ENCODE assay signal across 8 cellular contexts in the genomic region with DNA sequence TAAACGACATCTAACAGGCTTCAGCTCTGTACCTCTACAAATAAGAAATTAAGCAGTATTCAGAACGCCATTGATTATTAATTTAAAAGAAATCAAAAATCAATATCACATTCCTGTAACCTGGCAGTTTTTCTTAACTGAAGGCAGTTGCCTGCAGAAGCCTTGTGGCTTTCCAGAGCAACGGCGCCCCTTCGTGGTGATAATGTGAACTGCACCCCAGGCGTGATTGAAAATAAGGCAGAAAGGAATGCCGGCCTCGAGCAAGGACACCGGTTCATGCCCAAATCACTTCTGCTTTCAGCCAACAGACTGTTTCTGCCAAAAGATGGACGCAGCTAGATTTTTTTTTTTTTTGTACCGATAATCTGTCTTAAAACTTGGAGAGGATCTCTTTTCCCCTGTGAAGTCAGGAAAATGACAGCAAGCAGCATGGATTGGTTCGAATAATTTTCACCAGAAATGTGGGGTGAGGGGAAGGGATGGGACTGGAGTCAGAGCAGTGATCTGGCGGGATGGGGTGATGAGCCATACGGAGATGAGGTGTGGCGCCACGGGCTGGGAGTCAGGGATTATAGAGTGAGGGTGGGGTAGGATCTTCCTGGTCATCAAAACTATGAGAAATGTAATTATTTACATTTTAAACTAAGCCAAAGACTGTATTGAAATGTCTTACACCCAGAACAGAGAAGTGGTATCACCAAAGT.
DNase-seq lines count a peak whose midpoint lies in the region; ATAC-seq and TF ChIP-seq lines count a peak whose summit lies in the region.

No MANE protein-coding gene starts in this region.

- H3K4me1 ChIP-seq in DND-41 (ENCODE audit: insufficient read depth, low read length), result 0 out of 2 replicates have a peak, but pooled peaks cover 3% of the 10 kb centered on the region
- no peaks in the 10 kb centered on the region for H3K4me1 ChIP-seq in Karpas-422 (ENCODE audit: low read length)
- H3K4me1 ChIP-seq in SK-N-SH (ENCODE audit: control insufficient read depth in 1 of 2, insufficient read depth in 2 of 2, low read depth in 1 of 2, low read length in 1 of 2), result no peaks in the 10 kb centered on the region; a peak in 1 of 4 replicates

- H3K36me3 ChIP-seq in DND-41 (ENCODE audit: insufficient read depth, low read length) (no peaks in the 10 kb centered on the region), Karpas-422 (ENCODE audit: insufficient read depth, low read length) (no peaks in the 10 kb centered on the region), SK-N-SH (replicated peaks in 1 of 2; ENCODE audit: control insufficient read depth in 1 of 2, insufficient read depth in 2 of 2, low read length in 1 of 2) (no peaks in the 10 kb centered on the region)

- DNase-seq in DND-41, result peak; percentile 84
- peak; percentile 95 for DNase-seq in Karpas-422
- DNase-seq in SK-N-SH, result peak; percentile 52
- DNase-seq in activated naive CD8-positive, alpha-beta T cell treated with anti-CD3 and anti-CD28 coated beads, Interleukin-2, amount 10 ng/mL, durations not matched to agents 7 days and 5 days, result peak; percentile 87
- peak; percentile 66 for DNase-seq in left cardiac atrium
- DNase-seq in renal cortical epithelial cell (ENCODE audit: low read depth), result peak; percentile 49

- WGBS in SK-N-SH (ENCODE audit: low lambda C conversion rate), result 10% methylated on average over 16 of the region's 16 CpGs

- ATAC-seq in DND-41 (ENCODE audit: insufficient read depth, low read depth), result peak; percentile 80
- no peak for ATAC-seq in activated naive CD8-positive, alpha-beta T cell treated with anti-CD3 and anti-CD28 coated beads, Interleukin-2, amount 10 ng/mL, durations not matched to agents 7 days and 5 days (ENCODE audit: low read depth)
- ATAC-seq in left cardiac atrium, result peak in 1 of 2 donors; percentile 44
- ATAC-seq in HG03097 (IDR thresholded peaks at IDR 0.05; ENCODE audit: low FRiP score, unreplicated experiment), result no peak
- ATAC-seq in HG03025 (IDR thresholded peaks at IDR 0.05; ENCODE audit: low FRiP score, unreplicated experiment), result no peak

- H3K79me2 ChIP-seq in DND-41 (ENCODE audit: insufficient read depth, low read length), result no peaks in the 10 kb centered on the region
- no peaks in the 10 kb centered on the region for H3K79me2 ChIP-seq in Karpas-422 (ENCODE audit: low read length)
- H3K79me2 ChIP-seq in SK-N-SH (ENCODE audit: insufficient read depth), result no peaks in the 10 kb centered on the region

- H2AFZ ChIP-seq in DND-41 (ENCODE audit: low read depth, low read length) (peak overlapping the region; percentile 21; the same call in 1 of the 2 replicates), Karpas-422 (ENCODE audit: low read length) (no peak overlapping the region), SK-N-SH (ENCODE audit: low read depth) (no peak overlapping the region)

- H3K4me1 Mint-ChIP-seq in activated naive CD8-positive, alpha-beta T cell treated with anti-CD3 and anti-CD28 coated beads, Interleukin-2, amount 10 ng/mL, durations not matched to agents 7 days and 5 days, result peaks cover 13% of the 10 kb centered on the region

- H3K4me2 ChIP-seq in DND-41 (ENCODE audit: insufficient read depth, low read length) (no peak overlapping the region), Karpas-422 (ENCODE audit: low read depth, low read length, poor library complexity, severe bottlenecking) (no peak overlapping the region), SK-N-SH (no peak overlapping the region)

- TF ChIP-seq CTCF in DND-41 (IDR thresholded peaks at IDR 0.05; ENCODE audit: borderline replicate concordance, extremely low read depth, low read length, poor library complexity, severe bottlenecking) (peak; percentile 99), SK-N-SH (IDR thresholded peaks at IDR 0.05) (peak; percentile 98)

- H3K4me3 ChIP-seq in DND-41 (ENCODE audit: low read depth in 1 of 2, low read length in 2 of 2) (no peak overlapping the region), Karpas-422 (ENCODE audit: low read length) (no peak overlapping the region), SK-N-SH (ENCODE audit: low read depth in 2 of 2, low read length in 1 of 2) (peak overlapping the region in 1 of 2 experiments; percentile 26; a peak in 1 of 4 replicates)

- POLR2A ChIA-PET in SK-N-SH (lab: Yijun Ruan, JAX), result no interaction called here
- POLR2A ChIA-PET in activated naive CD8-positive, alpha-beta T cell treated with anti-CD3 and anti-CD28 coated beads, Interleukin-2, amount 10 ng/mL, durations not matched to agents 7 days and 5 days (lab: Charles Lee), result interaction anchor here (0.6 to 1.3 kb wide), 2 partner anchors 18 to 1102 kb away, joined by 3 to 4 read pairs; no protein-coding TSS in a partner anchor

- no peak for TF ChIP-seq EP300 in SK-N-SH (IDR thresholded peaks at IDR 0.05; ENCODE audit: borderline replicate concordance in 1 of 2, low read depth in 1 of 2, low read length in 1 of 2)

- no peak overlapping the region for H3K27ac Mint-ChIP-seq in activated naive CD8-positive, alpha-beta T cell treated with anti-CD3 and anti-CD28 coated beads, Interleukin-2, amount 10 ng/mL, durations not matched to agents 7 days and 5 days

- H3K9ac ChIP-seq in DND-41 (ENCODE audit: low read depth, low read length) (no peak overlapping the region), Karpas-422 (ENCODE audit: low read length) (no peak overlapping the region), SK-N-SH (no peak overlapping the region)

- peaks cover 37% of the 10 kb centered on the region for H3K27me3 Mint-ChIP-seq in activated naive CD8-positive, alpha-beta T cell treated with anti-CD3 and anti-CD28 coated beads, Interleukin-2, amount 10 ng/mL, durations not matched to agents 7 days and 5 days

- CTCF ChIA-PET in SK-N-SH (lab: Yijun Ruan, JAX), result interaction anchor here (0.6 to 3.8 kb wide), 21 partner anchors 9 to 1577 kb away, joined by 3 to 23 read pairs (median 4); no protein-coding TSS in a partner anchor

- H3K9me3 ChIP-seq in DND-41 (ENCODE audit: insufficient read depth, low read length, severe bottlenecking) (no peaks in the 10 kb centered on the region), Karpas-422 (ENCODE audit: low read length) (no peaks in the 10 kb centered on the region), SK-N-SH (no peaks in the 10 kb centered on the region)

- H3K9me2 ChIP-seq in Karpas-422 (replicated peaks; ENCODE audit: insufficient read depth, low read length) (no peaks in the 10 kb centered on the region), SK-N-SH (no peaks in the 10 kb centered on the region)

- peaks cover 6% of the 10 kb centered on the region for H3K9me3 Mint-ChIP-seq in activated naive CD8-positive, alpha-beta T cell treated with anti-CD3 and anti-CD28 coated beads, Interleukin-2, amount 10 ng/mL, durations not matched to agents 7 days and 5 days

- H3F3A ChIP-seq in SK-N-SH (replicated peaks; ENCODE audit: insufficient read depth), result no peaks in the 10 kb centered on the region

- H3K27ac ChIP-seq in DND-41 (ENCODE audit: low read length) (no peak overlapping the region), Karpas-422 (ENCODE audit: low read length) (no peak overlapping the region), SK-N-SH (ENCODE audit: low read depth in 2 of 2, low read length in 1 of 2) (no peak overlapping the region)

- H4K20me1 ChIP-seq in DND-41 (ENCODE audit: insufficient read depth, low read length), result no peaks in the 10 kb centered on the region
- no peaks in the 10 kb centered on the region for H4K20me1 ChIP-seq in Karpas-422 (ENCODE audit: insufficient read depth, low read depth, low read length)
- H4K20me1 ChIP-seq in SK-N-SH (ENCODE audit: insufficient read depth), result no peaks in the 10 kb centered on the region

- peaks cover 11% of the 10 kb centered on the region for H3K36me3 Mint-ChIP-seq in activated naive CD8-positive, alpha-beta T cell treated with anti-CD3 and anti-CD28 coated beads, Interleukin-2, amount 10 ng/mL, durations not matched to agents 7 days and 5 days

- H3K4me3 Mint-ChIP-seq in activated naive CD8-positive, alpha-beta T cell treated with anti-CD3 and anti-CD28 coated beads, Interleukin-2, amount 10 ng/mL, durations not matched to agents 7 days and 5 days, result no peak overlapping the region

- H3K27me3 ChIP-seq in DND-41 (ENCODE audit: insufficient read depth, low read length, poor library complexity), result no peaks in the 10 kb centered on the region
- no peaks in the 10 kb centered on the region for H3K27me3 ChIP-seq in Karpas-422 (ENCODE audit: low read length)
- peaks cover 4% of the 10 kb centered on the region; the same call in 1 of the 2 replicates for H3K27me3 ChIP-seq in SK-N-SH (ENCODE audit: insufficient read depth)

- TF ChIP-seq RAD21 in SK-N-SH (IDR thresholded peaks at IDR 0.05; ENCODE audit: low read length), result peak; percentile 81

- intact Hi-C loops in left cardiac atrium (cut with DNase I), result loop anchor here in 1 of 2 donors (10.0 kb wide), 2 partner anchors 396 to 486 kb away; partner anchors contain the start of gene RGS6

TF ChIP-seq in SK-N-SH, 30 proteins besides CTCF, POLR2A, EP300 and RAD21:
- TF ChIP-seq IRF3 (IDR thresholded peaks at IDR 0.05; ENCODE audit: low read depth, low read length) (no peak), PBX3 (IDR thresholded peaks at IDR 0.05) (no peak), SMC3 (IDR thresholded peaks at IDR 0.05; ENCODE audit: low read depth, low read length) (peak; percentile 45), FOXJ3 (CRISPR knock-in tag; IDR thresholded peaks at IDR 0.05) (no peak)
